11 cellular contexts compared by ENCODE assay signal in the genomic region with DNA sequence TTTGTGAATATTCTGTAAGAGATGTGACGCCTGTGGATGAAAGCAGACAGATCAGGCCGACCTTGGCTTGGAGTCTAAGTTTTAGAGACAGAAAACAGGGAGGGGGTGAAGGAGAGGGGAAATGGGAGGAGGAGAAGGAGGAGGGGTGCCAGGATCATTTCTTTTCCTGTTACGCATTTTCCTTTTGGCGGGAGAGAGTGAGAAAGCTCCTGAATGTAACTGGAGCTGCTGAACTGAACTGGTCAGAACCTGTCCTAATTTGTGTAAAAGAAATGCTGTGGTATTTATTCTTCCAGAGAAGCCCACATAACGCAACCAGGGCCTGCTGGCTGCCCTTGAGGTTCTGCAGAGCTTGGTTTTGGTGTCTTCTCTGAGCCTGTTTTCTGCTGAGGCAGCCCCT. TPM values are rescaled to one million over a fixed set of nuclear protein-coding genes. Genes with fewer than 3 reads are reported as not detected.
DNase-seq lines count a peak whose midpoint lies in the region; ATAC-seq, FAIRE-seq and TF ChIP-seq lines count a peak whose summit lies in the region.
"Had no signal": no experiment of that assay in that cellular context is flagged by ENCODE, and none has a peak within 500 bp of the region (broad histone marks: within the 10 kb centered on the region; RNA-seq: fewer than 3 reads in every experiment).

No MANE protein-coding gene starts in this region.

- dilution Hi-C loops in keratinocyte (cut with MboI; ENCODE audit: extremely low pct_ligation_motif_present, low sequenced_read_pairs), result no loop called here

- no peak overlapping the region for H3K18ac ChIP-seq in H9 (ENCODE audit: insufficient read length, low read depth, low read length)

- DNase-seq in H9, result no peak
- DNase-seq in central memory CD8-positive, alpha-beta T cell (ENCODE audit: low spot score in 2 of 2), result no peak
- DNase-seq in keratinocyte (ENCODE audit: low read depth, low spot score), result no peak
- peak; percentile 65 for DNase-seq in renal cortical epithelial cell (ENCODE audit: low read depth)
- DNase-seq in activated CD4-positive, alpha-beta T cell treated with anti-CD3 and anti-CD28 coated beads for 4 hours, result no peak
- DNase-seq in C1 segment of cervical spinal cord (lab: John Stamatoyannopoulos, UW), result no peak
- DNase-seq: activated CD8-positive, alpha-beta T cell treated with anti-CD3 and anti-CD28 coated beads, Interleukin-2, amount 10 ng/mL, durations not matched to agents 7 days and 5 days had no signal

- no peak overlapping the region for H4K91ac ChIP-seq in H9 (ENCODE audit: insufficient read length, low read depth, low read length)

- H4K5ac ChIP-seq in H9 (ENCODE audit: insufficient read length, low read depth, low read length), result no peak overlapping the region

- H4K20me1 ChIP-seq in H9 (ENCODE audit: control insufficient read depth, insufficient read depth, insufficient read length) (no peaks in the 10 kb centered on the region), keratinocyte (ENCODE audit: control insufficient read depth, extremely low read depth, insufficient read depth, low read length) (no peaks in the 10 kb centered on the region)

- H3K4me1 Mint-ChIP-seq in H9, result peaks cover 82 to 86% of the 10 kb centered on the region in 2 experiments
- H3K4me1 Mint-ChIP-seq in central memory CD8-positive, alpha-beta T cell, result peaks cover 19% of the 10 kb centered on the region

- H2AK5ac ChIP-seq in H9 (ENCODE audit: insufficient read length, low read length), result no peak overlapping the region

- H2BK15ac ChIP-seq in H9 (ENCODE audit: low read depth, low read length), result no peak overlapping the region

- no peak overlapping the region for H3K56ac ChIP-seq in H9 (ENCODE audit: insufficient read length, low read depth, low read length)

- H3K27me3 Mint-ChIP-seq in H9 (ENCODE audit: low read depth), result no peaks in the 10 kb centered on the region
- H3K27me3 Mint-ChIP-seq in central memory CD8-positive, alpha-beta T cell, result no peaks in the 10 kb centered on the region

- peaks cover 0 to 9% (median 0%) of the 10 kb centered on the region in 3 experiments; a peak in 3 of 7 replicates for H3K36me3 Mint-ChIP-seq in H9 (ENCODE audit: insufficient read depth in 1 of 3, low read depth in 3 of 3)
- peaks cover 7% of the 10 kb centered on the region for H3K36me3 Mint-ChIP-seq in central memory CD8-positive, alpha-beta T cell (ENCODE audit: insufficient read depth)
- H3K36me3 Mint-ChIP-seq: activated naive CD4-positive, alpha-beta T cell treated with anti-CD3 and anti-CD28 coated beads, Interleukin-2, amount 50 U/mL, for 72 hours had no signal

- no peak overlapping the region for H4K8ac ChIP-seq in H9 (replicated peaks; ENCODE audit: insufficient read length, low read depth, low read length)

- H3K9me3 ChIP-seq in H9 (ENCODE audit: control insufficient read depth, low read depth, low read length) (no peaks in the 10 kb centered on the region), keratinocyte (ENCODE audit: control insufficient read depth, low read depth, low read length) (no peaks in the 10 kb centered on the region)

- peaks cover 34% of the 10 kb centered on the region; the same call in 1 of the 2 replicates for H3K4me1 ChIP-seq in H9 (ENCODE audit: insufficient read depth, low read length)
- peaks cover 37% of the 10 kb centered on the region for H3K4me1 ChIP-seq in keratinocyte (ENCODE audit: control insufficient read depth, extremely low read depth, insufficient read depth, low read length)

- H2BK120ac ChIP-seq in H9 (ENCODE audit: low read depth, low read length, poor library complexity, severe bottlenecking), result no peak overlapping the region

- TF ChIP-seq CTCF in H9 (conservative IDR thresholded peaks at IDR 0.05), result no peak
- TF ChIP-seq CTCF in keratinocyte (optimal IDR thresholded peaks at IDR 0.05 in 1 of 3, IDR thresholded peaks at IDR 0.05 in 1 of 3, conservative IDR thresholded peaks at IDR 0.05 in 1 of 3; ENCODE audit: extremely low read depth in 1 of 3, insufficient read depth in 2 of 3, low read length in 3 of 3), result no peak

- peak overlapping the region in 2 of 3 experiments; percentile 27 to 36 for H3K4me3 ChIP-seq in keratinocyte (ENCODE audit: control insufficient read depth in 2 of 3, extremely low read depth in 1 of 3, insufficient read depth in 2 of 3, low read depth in 1 of 3, low read length in 3 of 3)

- H3K27ac Mint-ChIP-seq in H9, result peak overlapping the region; percentile 72 to 93 (median 80)
- H3K27ac Mint-ChIP-seq in central memory CD8-positive, alpha-beta T cell (ENCODE audit: low read depth), result peak overlapping the region; percentile 24
- H3K27ac Mint-ChIP-seq: activated CD8-positive, alpha-beta T cell treated with anti-CD3 and anti-CD28 coated beads, Interleukin-2, amount 10 ng/mL, durations not matched to agents 7 days and 5 days; activated naive CD4-positive, alpha-beta T cell treated with anti-CD3 and anti-CD28 coated beads, Interleukin-2, amount 50 U/mL, for 72 hours had no signal

- H2BK20ac ChIP-seq in H9 (ENCODE audit: low read depth, low read length, poor library complexity, severe bottlenecking), result no peak overlapping the region

- no peaks in the 10 kb centered on the region for H3K23me2 ChIP-seq in H9 (ENCODE audit: insufficient read length, low read depth, low read length, poor library complexity, severe bottlenecking)

- H3K4ac ChIP-seq in H9 (ENCODE audit: low read depth, low read length), result no peak overlapping the region

- no peak overlapping the region for H3K23ac ChIP-seq in H9 (ENCODE audit: insufficient read length, low read depth, low read length)

- WGBS in H9 (ENCODE audit: extremely low coverage, insufficient read length, low lambda C conversion rate), result no CpG with 5 or more reads among the region's 5 CpGs

- H3K27ac ChIP-seq in H9 (ENCODE audit: insufficient read length, low read depth, low read length), result no peak overlapping the region
- H3K27ac ChIP-seq in keratinocyte (ENCODE audit: control insufficient read depth, insufficient read depth, low read length), result peak overlapping the region; percentile 38

- H3K27me3 ChIP-seq in H9 (ENCODE audit: insufficient read depth, low read length) (no peaks in the 10 kb centered on the region), keratinocyte (ENCODE audit: control insufficient read depth, extremely low read depth, insufficient read depth, low read length) (no peaks in the 10 kb centered on the region)

- peak; percentile 64 for FAIRE-seq in keratinocyte (lab: Jason Lieb, UNC)
- FAIRE-seq: colon had no signal

- no peak for ATAC-seq in central memory CD8-positive, alpha-beta T cell (replicated peaks; ENCODE audit: extremely low read depth, poor library complexity, severe bottlenecking)
- ATAC-seq in GM19455 (IDR thresholded peaks at IDR 0.05; ENCODE audit: unreplicated experiment) (no peak), GM21529 (IDR thresholded peaks at IDR 0.05; ENCODE audit: unreplicated experiment) (no peak)
- ATAC-seq: activated CD8-positive, alpha-beta T cell treated with anti-CD3 and anti-CD28 coated beads, Interleukin-2, amount 10 ng/mL, durations not matched to agents 7 days and 5 days; activated naive CD4-positive, alpha-beta T cell treated with anti-CD3 and anti-CD28 coated beads, Interleukin-2, amount 50 U/mL, for 72 hours had no signal

- no peaks in the 10 kb centered on the region for H3K79me1 ChIP-seq in H9 (ENCODE audit: insufficient read depth, low read depth, low read length, poor library complexity, severe bottlenecking)

- no peaks in the 10 kb centered on the region for H3K36me3 ChIP-seq in keratinocyte (ENCODE audit: control insufficient read depth in 2 of 2, extremely low read depth in 1 of 2, insufficient read depth in 2 of 2, low read length in 2 of 2)

- H3K9me1 ChIP-seq in keratinocyte (ENCODE audit: control insufficient read depth, extremely low read depth, insufficient read depth, low read length), result peaks cover 3% of the 10 kb centered on the region

- no peak overlapping the region for H3T11ph ChIP-seq in H9 (ENCODE audit: low read length)

- peaks cover 1% of the 10 kb centered on the region; the same call in 1 of the 2 replicates for H3K79me2 ChIP-seq in H9 (ENCODE audit: insufficient read depth, low read length)
- peaks cover 2% of the 10 kb centered on the region for H3K79me2 ChIP-seq in keratinocyte (ENCODE audit: control insufficient read depth, insufficient read depth, low read length)

- no peak overlapping the region for H2AFZ ChIP-seq in H9 (ENCODE audit: low read length)
- peak overlapping the region; percentile 67 for H2AFZ ChIP-seq in keratinocyte (ENCODE audit: control insufficient read depth, low read length)

- H3K4me2 ChIP-seq in H9 (ENCODE audit: insufficient read depth, insufficient read length, low read length), result no peak overlapping the region
- H3K4me2 ChIP-seq in keratinocyte (ENCODE audit: control insufficient read depth, extremely low read depth, insufficient read depth, low read depth, low read length), result peak overlapping the region; percentile 83

- no peaks in the 10 kb centered on the region for H3K9me3 Mint-ChIP-seq in H9
- H3K9me3 Mint-ChIP-seq in central memory CD8-positive, alpha-beta T cell, result no peaks in the 10 kb centered on the region
- H3K9me3 Mint-ChIP-seq: activated naive CD4-positive, alpha-beta T cell treated with anti-CD3 and anti-CD28 coated beads, Interleukin-2, amount 50 U/mL, for 72 hours had no signal

- H3K9ac ChIP-seq in H9 (ENCODE audit: extremely low read depth, insufficient read length, low read length), result no peak overlapping the region
- peak overlapping the region; percentile 25 for H3K9ac ChIP-seq in keratinocyte (ENCODE audit: control insufficient read depth, extremely low read depth, insufficient read depth, low read length)

- peak overlapping the region; percentile 35 for H2BK5ac ChIP-seq in H9 (ENCODE audit: insufficient read length, low read length)

- H3K4me3 Mint-ChIP-seq in H9, result no peak overlapping the region
- no peak overlapping the region for H3K4me3 Mint-ChIP-seq in central memory CD8-positive, alpha-beta T cell
- H3K4me3 Mint-ChIP-seq: activated CD8-positive, alpha-beta T cell treated with anti-CD3 and anti-CD28 coated beads, Interleukin-2, amount 10 ng/mL, durations not matched to agents 7 days and 5 days had no signal

- H3K14ac ChIP-seq in H9 (ENCODE audit: insufficient read depth, low read length), result no peak overlapping the region; the same call in 1 of the 2 replicates

- H2BK12ac ChIP-seq in H9 (ENCODE audit: insufficient read length, low read depth, low read length), result no peak overlapping the region

RNA-seq across cellular contexts. Expression of a gene that starts 41.9 kb away (rescaled TPM):
- total RNA-seq in H9 (2021) (79.7 and 82.3 TPM in 2 replicates), renal cortical epithelial cell (70.5 and 155 TPM in 2 replicates)
- 19.3 to 23.7 TPM (median 20.5 TPM) in 3 replicates for polyA plus RNA-seq in keratinocyte
- 13.4 TPM for polyA plus RNA-seq in keratinocyte (2011; ENCODE audit: low read depth)
- 12.1 and 19.8 TPM in 2 replicates for polyA plus RNA-seq in keratinocyte (2011; cell fraction: cytosol; rRNA removed)
- 47.9 and 52.7 TPM in 2 replicates for polyA plus RNA-seq in keratinocyte (2011; cell fraction: nucleus; rRNA removed)
- polyA plus RNA-seq in keratinocyte (2012; ENCODE audit: low replicate concordance), result 4.5 and 24.8 TPM in 2 replicates
- 43.7 to 153 TPM (median 54.4 TPM) in 3 replicates for polyA minus RNA-seq in keratinocyte
- 35.7 TPM for polyA minus RNA-seq in keratinocyte (2011; cell fraction: cytosol; rRNA and poly(A)+ RNA removed)
- 89.3 and 184 TPM in 2 replicates for polyA minus RNA-seq in keratinocyte (2011; cell fraction: nucleus; rRNA and poly(A)+ RNA removed)
